In the genomic region with DNA sequence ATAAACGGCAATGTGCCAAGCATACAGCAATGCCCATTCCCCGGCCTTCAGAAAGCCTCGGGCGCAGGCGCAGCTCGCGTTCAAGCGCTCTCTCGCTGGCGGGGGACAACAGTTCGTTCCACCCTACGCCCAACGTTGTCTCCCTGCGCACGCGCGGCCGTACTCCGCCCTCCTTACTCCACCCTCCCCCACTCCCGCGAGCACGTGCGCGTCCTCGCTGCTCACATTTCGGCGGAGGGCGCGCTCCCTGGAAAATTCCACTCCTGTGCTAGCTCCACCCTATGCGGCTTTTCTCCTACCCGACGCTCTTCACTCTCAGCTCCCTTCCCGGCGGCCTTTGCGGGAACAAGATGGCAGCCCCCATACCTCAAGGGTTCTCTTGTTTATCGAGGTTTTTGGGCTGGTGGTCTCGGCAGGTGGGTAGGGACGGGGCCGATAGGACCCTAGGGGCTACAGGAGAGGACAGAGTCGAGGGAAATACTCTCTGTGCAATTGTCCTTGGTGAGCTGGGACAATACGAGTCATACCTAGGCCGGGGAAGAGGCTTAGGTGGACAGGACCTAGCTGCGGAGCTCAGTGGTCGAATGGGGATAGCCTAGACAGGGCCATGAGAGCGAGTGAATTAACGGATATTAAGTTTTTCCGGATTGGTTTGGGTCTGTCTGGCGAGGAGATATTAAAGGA, we compare ENCODE assay signal across 8 cellular contexts. TPM values are rescaled to one million over a fixed set of nuclear protein-coding genes. Genes with fewer than 3 reads are reported as not detected.
DNase-seq lines count a peak whose midpoint lies in the region; ATAC-seq and TF ChIP-seq lines count a peak whose summit lies in the region.
"Not testable (repeated sequence)": the region's sequence is repeated elsewhere in the genome, so short reads cannot be mapped to it uniquely, and the experiment has no call there.

Gene MRPL45, plus strand, starts transcription at position 335 of the 684 bp plus-strand sequence. Its CDS starts 16 bp downstream, at position 351.

- not testable (repeated sequence) for H3K4me1 Mint-ChIP-seq in GM23338

- H3K4me3 ChIP-seq in DND-41 (ENCODE audit: low read depth in 1 of 2, low read length in 2 of 2), result peak within 1 kb of the TSS; percentile 83 to 86
- H3K4me3 ChIP-seq in GM23338, result peak within 1 kb of the TSS; percentile 75
- peak within 1 kb of the TSS; percentile 34 to 67 (median 52) for H3K4me3 ChIP-seq in esophagus squamous epithelium

- ATAC-seq in DND-41 (ENCODE audit: insufficient read depth, low read depth) (peak; percentile 96), GM23338 (peak; percentile 96)

- not testable (repeated sequence) for H4K20me1 ChIP-seq in DND-41 (ENCODE audit: insufficient read depth, low read length); GM23338 (replicated peaks; ENCODE audit: insufficient read depth)

- H3K9me2 ChIP-seq in GM23338 (ENCODE audit: insufficient read depth), result not testable (repeated sequence)

- H3K27me3 ChIP-seq in DND-41 (ENCODE audit: insufficient read depth, low read length, poor library complexity); GM23338 (ENCODE audit: insufficient read depth); esophagus squamous epithelium: not testable (repeated sequence)

- H3K9me3 ChIP-seq in DND-41 (ENCODE audit: insufficient read depth, low read length, severe bottlenecking); esophagus squamous epithelium: not testable (repeated sequence)

- H3K4me2 ChIP-seq in DND-41 (ENCODE audit: insufficient read depth, low read length) (peak within 1 kb of the TSS; percentile 69), GM23338 (peak within 1 kb of the TSS; percentile 80)

- peaks cover 13% of the 10 kb centered on the region for H3K4me1 ChIP-seq in DND-41 (ENCODE audit: insufficient read depth, low read length)
- not testable (repeated sequence) for H3K4me1 ChIP-seq in GM23338 (ENCODE audit: insufficient read depth); esophagus squamous epithelium

- H3K27ac Mint-ChIP-seq in GM23338, result peak within 1 kb of the TSS; percentile 99

- H3K27me3 Mint-ChIP-seq in GM23338 (ENCODE audit: insufficient read depth, low read depth, poor library complexity), result not testable (repeated sequence)

- not testable (repeated sequence) for H3K9me3 Mint-ChIP-seq in GM23338

- H3K4me3 Mint-ChIP-seq in GM23338, result peak within 1 kb of the TSS; percentile 99

- peak; percentile 99 for DNase-seq in DND-41
- DNase-seq in GM23338 (ENCODE audit: low spot score), result peak; percentile 98
- peak; percentile 90 to 93 for DNase-seq in Kasumi-1 (lab: John Stamatoyannopoulos, UW)
- peak; percentile 95 for DNase-seq in RKO (ENCODE audit: low spot score)
- DNase-seq in activated T-helper 1 cell treated with Interleukin-2 at 50 U/mL for 16 hours (ENCODE audit: low read depth), result peak; percentile 94
- DNase-seq in esophagus squamous epithelium (lab: John Stamatoyannopoulos, UW), result peak; percentile 68
- DNase-seq in myocyte (ENCODE audit: low read depth), result peak; percentile 97
- peak; percentile 94 to 95 for DNase-seq in stimulated activated CD8-positive, alpha-beta memory T cell treated with anti-CD3 and anti-CD28 coated beads, Interleukin-7, amount 100 ng/mL, for 4 hours (ENCODE audit: low read depth in 2 of 2)

- H3K36me3 ChIP-seq in DND-41 (ENCODE audit: insufficient read depth, low read length); GM23338 (ENCODE audit: insufficient read depth): not testable (repeated sequence)
- peaks cover 0 to 28% (median 0%) of the 10 kb centered on the region in 3 donors for H3K36me3 ChIP-seq in esophagus squamous epithelium

- intact Hi-C loops in esophagus squamous epithelium (cut with DNase I), result not testable (repeated sequence)

- peaks cover 20% of the 10 kb centered on the region; the same call in 2 of the 3 replicates for H3K36me3 Mint-ChIP-seq in GM23338 (ENCODE audit: low read depth)

- peaks cover 10% of the 10 kb centered on the region for H3K79me2 ChIP-seq in DND-41 (ENCODE audit: insufficient read depth, low read length)
- H3K79me2 ChIP-seq in GM23338 (replicated peaks; ENCODE audit: insufficient read depth), result not testable (repeated sequence)

- peak within 1 kb of the TSS; percentile 93 for H2AFZ ChIP-seq in DND-41 (ENCODE audit: low read depth, low read length)
- not testable (repeated sequence) for H2AFZ ChIP-seq in GM23338

- H3K9ac ChIP-seq in DND-41 (ENCODE audit: low read depth, low read length), result peak within 1 kb of the TSS; percentile 70

- not testable (repeated sequence) for TF ChIP-seq CTCF in DND-41 (IDR thresholded peaks at IDR 0.05; ENCODE audit: borderline replicate concordance, extremely low read depth, low read length, poor library complexity, severe bottlenecking); GM23338 (conservative IDR thresholded peaks at IDR 0.05; ENCODE audit: low read depth in 2 of 2)
- TF ChIP-seq CTCF in esophagus squamous epithelium (IDR thresholded peaks at IDR 0.05), result peak in 1 of 6 experiments; percentile 7

- WGBS in esophagus squamous epithelium, 2 donors, result 1 to 2% methylated on average over 20 to 45 of the region's 48 CpGs

- not testable (repeated sequence) for H3F3A ChIP-seq in GM23338 (replicated peaks; ENCODE audit: low read depth)

- not testable (repeated sequence) for TF ChIP-seq POLR2A in esophagus squamous epithelium (IDR thresholded peaks at IDR 0.05)

- H3K27ac ChIP-seq in DND-41 (ENCODE audit: low read length) (peak within 1 kb of the TSS; percentile 88), GM23338 (ENCODE audit: low read depth) (peak within 1 kb of the TSS; percentile 85; the same call in 1 of the 2 replicates), esophagus squamous epithelium (peak within 1 kb of the TSS; percentile 59 to 82 (median 75))

TF ChIP-seq in GM23338, 12 proteins besides CTCF, POLR2A, EP300 and RAD21:
- peak; percentile 47 for TF ChIP-seq POLR2AphosphoS5 (IDR thresholded peaks at IDR 0.05; ENCODE audit: low read depth)

RNA-seq across cellular contexts. Expression of gene MRPL45, which starts in this region (rescaled TPM):
- 63.9 and 65.7 TPM in 2 replicates for total RNA-seq in GM23338 (2014; rRNA removed; shearing (Covaris generic))
- polyA plus RNA-seq in GM23338 (2016; fragmentation: Nextera tagmentation; extraction: Ambion mirVana), result 42.6 and 43.5 TPM in 2 replicates
- total RNA-seq in esophagus squamous epithelium (10 to 100 TPM; 21.3 to 33.0 (median 29.9) TPM), myocyte (38.5 and 44.1 TPM in 2 replicates)
- polyA plus RNA-seq in myocyte (2012), result 26.7 TPM

Comparison
In these comparisons a context has a peak if more than half of its experiments do, and no peak if none do; other contexts are left out.
1. Peak in every context shown above with its lines: DNase-seq, ATAC-seq, H3K4me3 ChIP-seq and H3K27ac ChIP-seq.